ENCODE assay signal across 15 cellular contexts in the genomic region with DNA sequence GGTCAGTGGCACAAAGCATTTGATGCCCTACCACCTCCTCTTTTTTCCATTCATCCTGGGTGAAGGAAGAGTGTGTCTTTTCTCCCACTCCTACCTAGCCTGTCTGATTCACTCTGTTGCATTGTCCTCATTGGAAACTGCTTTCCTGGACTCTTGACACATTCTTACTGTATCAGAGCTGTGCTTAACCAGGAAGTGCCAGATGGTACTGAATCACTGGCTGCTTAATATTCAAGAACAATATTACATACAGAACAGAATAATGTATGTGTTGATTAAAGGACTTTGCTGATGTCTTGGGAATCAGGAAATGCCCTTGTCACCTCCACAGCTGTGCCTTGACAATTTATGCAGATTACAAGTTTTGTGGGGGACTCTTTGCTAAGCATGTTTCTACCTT.
A peak's percentile ranks its signal among the peaks of the same experiment; 100 is the strongest.
DNase-seq lines count a peak whose midpoint lies in the region; ATAC-seq and TF ChIP-seq lines count a peak whose summit lies in the region.
"Had no signal": no experiment of that assay in that cellular context is flagged by ENCODE, and none has a peak within 500 bp of the region (broad histone marks: within the 10 kb centered on the region; RNA-seq: fewer than 3 reads in every experiment).

No MANE protein-coding gene starts in this region.

- no peaks in the 10 kb centered on the region for H3K27me3 Mint-ChIP-seq in nephron (ENCODE audit: low read depth)
- H3K27me3 Mint-ChIP-seq: progenitor cell of endocrine pancreas had no signal

- peaks cover 16% of the 10 kb centered on the region for H3K4me1 Mint-ChIP-seq in nephron

- TF ChIP-seq CTCF in choroid plexus epithelial cell (conservative IDR thresholded peaks at IDR 0.05; ENCODE audit: low read depth, low read length) (no peak), nephron (IDR thresholded peaks at IDR 0.05; ENCODE audit: unreplicated experiment in 3 of 3) (no peak)

- H3K4me3 Mint-ChIP-seq in nephron = no peak overlapping the region

- ATAC-seq in HG02571 (IDR thresholded peaks at IDR 0.05; ENCODE audit: unreplicated experiment) (no peak), HG02763 (IDR thresholded peaks at IDR 0.05; ENCODE audit: unreplicated experiment) (no peak)
- ATAC-seq: K562 had no signal

- H3K4me3 ChIP-seq in choroid plexus epithelial cell (ENCODE audit: low read depth, low read length) = no peak overlapping the region
- H3K4me3 ChIP-seq: coronary artery, K562, left ventricle myocardium inferior, vagina had no signal

- H3K36me3 Mint-ChIP-seq in nephron (ENCODE audit: low read depth) = peaks cover 17% of the 10 kb centered on the region

- H3K9me3 Mint-ChIP-seq in nephron = peaks cover 7% of the 10 kb centered on the region

- DNase-seq in DMS53 (lab: John Stamatoyannopoulos, UW) = peak; percentile 36
- peak; percentile 28 for DNase-seq in NCI-H226
- DNase-seq in choroid plexus epithelial cell (ENCODE audit: low read depth) = peak; percentile 24
- no peak for DNase-seq in hepatic stellate cell (ENCODE audit: low spot score)
- no peak for DNase-seq in cortex of kidney (lab: John Stamatoyannopoulos, UW)
- DNase-seq: left ventricle myocardium inferior, NCI-H1092, WERI-Rb-1 had no signal

- peak overlapping the region; percentile 47 to 73 (median 57) for H3K27ac Mint-ChIP-seq in nephron
- H3K27ac Mint-ChIP-seq: progenitor cell of endocrine pancreas had no signal

Comparison
In these comparisons a context has a peak if more than half of its experiments do, and no peak if none do; other contexts are left out.
1. DNase-seq: peak in DMS53 (single experiment), NCI-H226 (single experiment) and choroid plexus epithelial cell (single experiment); none in hepatic stellate cell (single experiment) and cortex of kidney (single experiment).